Comparison of ENCODE assay signal across 10 cellular contexts in the genomic region with DNA sequence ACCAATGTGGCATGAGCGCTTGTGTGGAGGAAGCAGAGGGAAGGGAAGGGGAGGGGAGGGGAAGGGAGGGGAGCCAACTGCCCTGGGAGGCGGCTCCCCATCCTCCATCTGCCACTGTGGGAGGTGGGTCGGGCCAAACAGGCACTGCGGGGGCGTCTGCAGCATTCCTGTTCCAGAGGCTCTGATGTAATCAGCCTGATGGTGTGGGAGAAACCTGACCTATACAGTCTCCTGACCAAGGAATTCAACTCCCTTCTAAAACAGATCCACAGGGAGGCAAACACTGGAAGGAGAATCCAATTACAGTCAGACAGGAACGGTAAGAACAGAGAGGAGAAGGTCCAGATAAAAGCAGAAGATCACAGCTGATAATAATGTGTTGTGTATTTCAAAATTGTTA.
A peak's percentile ranks its signal among the peaks of the same experiment; 100 is the strongest.
DNase-seq lines count a peak whose midpoint lies in the region; ATAC-seq and TF ChIP-seq lines count a peak whose summit lies in the region.
"Had no signal": no experiment of that assay in that cellular context is flagged by ENCODE, and none has a peak within 500 bp of the region (broad histone marks: within the 10 kb centered on the region; RNA-seq: fewer than 3 reads in every experiment).

No MANE protein-coding gene starts in this region.

- H3K27ac Mint-ChIP-seq in activated T-cell treated with anti-CD3 and anti-CD28 coated beads, Interleukin-2, amount 50 U/mL, for 24 hours, result no peak overlapping the region

- H3K4me1 ChIP-seq in gastroesophageal sphincter (peaks cover 0 to 10% (median 7%) of the 10 kb centered on the region in 3 donors), ovary (ENCODE audit: insufficient read depth) (peaks cover 3% of the 10 kb centered on the region)
- H3K4me1 ChIP-seq in effector memory CD4-positive, alpha-beta T cell (ENCODE audit: control insufficient read depth, insufficient read depth, low read length, poor library complexity, severe bottlenecking), result no peaks in the 10 kb centered on the region

- no peaks in the 10 kb centered on the region for H3K9me3 Mint-ChIP-seq in activated T-cell treated with anti-CD3 and anti-CD28 coated beads, Interleukin-2, amount 50 U/mL, for 24 hours

- TF ChIP-seq CTCF in gastroesophageal sphincter (IDR thresholded peaks at IDR 0.05), result no peak
- no peak for TF ChIP-seq CTCF in ovary (IDR thresholded peaks at IDR 0.05)

- H3K27me3 ChIP-seq in gastroesophageal sphincter (no peaks in the 10 kb centered on the region), ovary (no peaks in the 10 kb centered on the region)
- peaks cover 10% of the 10 kb centered on the region for H3K27me3 ChIP-seq in effector memory CD4-positive, alpha-beta T cell (replicated peaks; ENCODE audit: control insufficient read depth, insufficient read depth, low read length, poor library complexity, severe bottlenecking)

- H3K27ac ChIP-seq in gastroesophageal sphincter, result peak overlapping the region in 1 of 4 donors; percentile 2
- H3K27ac ChIP-seq in ovary, result no peak overlapping the region
- H3K27ac ChIP-seq in effector memory CD4-positive, alpha-beta T cell (ENCODE audit: insufficient read depth, low read length, poor library complexity, severe bottlenecking), result no peak overlapping the region

- peak; percentile 77 for DNase-seq in ELF-1 (ENCODE audit: low read depth, low spot score)
- peak; percentile 37 to 77 (median 50) for DNase-seq in ovary
- DNase-seq in effector memory CD4-positive, alpha-beta T cell, result no peak
- DNase-seq in activated T-cell treated with anti-CD3 and anti-CD28 coated beads, Interleukin-2, amount 50 U/mL, for 24 hours, result no peak
- DNase-seq in T-helper 9 cell, result no peak
- DNase-seq: GF-D8, nucleus accumbens had no signal

- no peaks in the 10 kb centered on the region for H3K36me3 Mint-ChIP-seq in activated T-cell treated with anti-CD3 and anti-CD28 coated beads, Interleukin-2, amount 50 U/mL, for 24 hours (ENCODE audit: low read depth)

- no peaks in the 10 kb centered on the region for H3K36me3 ChIP-seq in gastroesophageal sphincter
- no peaks in the 10 kb centered on the region for H3K36me3 ChIP-seq in ovary
- no peaks in the 10 kb centered on the region for H3K36me3 ChIP-seq in effector memory CD4-positive, alpha-beta T cell (ENCODE audit: control insufficient read depth, insufficient read depth, low read length)

- WGBS in gastroesophageal sphincter (ENCODE audit: low coverage in 1 of 2), 2 donors, result 19 to 23% methylated on average over 4 to 6 of the region's 6 CpGs
- WGBS in ovary, 3 donors, result 0 to 6% (median 5%) methylated on average over 6 of the region's 6 CpGs

- no peaks in the 10 kb centered on the region for H3K4me1 Mint-ChIP-seq in activated T-cell treated with anti-CD3 and anti-CD28 coated beads, Interleukin-2, amount 50 U/mL, for 24 hours (ENCODE audit: low read depth)

- peaks cover 39% of the 10 kb centered on the region for H3K27me3 Mint-ChIP-seq in activated T-cell treated with anti-CD3 and anti-CD28 coated beads, Interleukin-2, amount 50 U/mL, for 24 hours

- no peak overlapping the region for H3K4me3 Mint-ChIP-seq in activated T-cell treated with anti-CD3 and anti-CD28 coated beads, Interleukin-2, amount 50 U/mL, for 24 hours

- ATAC-seq in SK-N-SH treated with all-trans-retinoic acid at 6 μM for 48 hours (peak; percentile 60), gastroesophageal sphincter (peak; percentile 25), HG02852 (IDR thresholded peaks at IDR 0.05; ENCODE audit: unreplicated experiment) (no peak)

- intact Hi-C loops in ovary (cut with DNase I), result no loop called here

- TF ChIP-seq POLR2A in gastroesophageal sphincter (IDR thresholded peaks at IDR 0.05), result no peak
- TF ChIP-seq POLR2A in ovary (IDR thresholded peaks at IDR 0.05), result no peak

- H3K9me3 ChIP-seq in gastroesophageal sphincter (no peaks in the 10 kb centered on the region), ovary (no peaks in the 10 kb centered on the region)
- H3K9me3 ChIP-seq in effector memory CD4-positive, alpha-beta T cell (ENCODE audit: control insufficient read depth, low read length), result no peaks in the 10 kb centered on the region

- TF ChIP-seq EP300 in gastroesophageal sphincter (IDR thresholded peaks at IDR 0.05) (no peak), ovary (IDR thresholded peaks at IDR 0.05) (no peak)

- H3K4me3 ChIP-seq in gastroesophageal sphincter (no peak overlapping the region), ovary (no peak overlapping the region)
- H3K4me3 ChIP-seq in effector memory CD4-positive, alpha-beta T cell (ENCODE audit: insufficient read depth, low read depth, low read length, poor library complexity, severe bottlenecking), result no peak overlapping the region

TF ChIP-seq in SK-N-SH treated with all-trans-retinoic acid at 6 μM for 48 hours, 23 proteins besides CTCF, POLR2A, EP300 and RAD21 (continues in another document):
- TF ChIP-seq ZNF565 (CRISPR knock-in tag; conservative IDR thresholded peaks at IDR 0.05; ENCODE audit: low read depth), result no peak
- peak; percentile 68; the same call in 1 of the 2 replicates for TF ChIP-seq TCF4 (CRISPR knock-in tag; IDR thresholded peaks at IDR 0.05; ENCODE audit: borderline replicate concordance)
- TF ChIP-seq TSHZ2 (CRISPR knock-in tag; IDR thresholded peaks at IDR 0.05), result peak; percentile 46; the same call in 1 of the 2 replicates
- no peak for TF ChIP-seq CSDC2 (CRISPR knock-in tag; IDR thresholded peaks at IDR 0.05)
- no peak for TF ChIP-seq OSR1 (CRISPR knock-in tag; IDR thresholded peaks at IDR 0.05)
- no peak for TF ChIP-seq RARB (CRISPR knock-in tag; IDR thresholded peaks at IDR 0.05)
- TF ChIP-seq SNAI2 (CRISPR knock-in tag; IDR thresholded peaks at IDR 0.05), result no peak
- TF ChIP-seq PATZ1 (CRISPR knock-in tag; IDR thresholded peaks at IDR 0.05; ENCODE audit: borderline replicate concordance), result 0 out of 2 replicates have a peak, but pooled peaks have one; percentile 54
- TF ChIP-seq, protein P1, sequence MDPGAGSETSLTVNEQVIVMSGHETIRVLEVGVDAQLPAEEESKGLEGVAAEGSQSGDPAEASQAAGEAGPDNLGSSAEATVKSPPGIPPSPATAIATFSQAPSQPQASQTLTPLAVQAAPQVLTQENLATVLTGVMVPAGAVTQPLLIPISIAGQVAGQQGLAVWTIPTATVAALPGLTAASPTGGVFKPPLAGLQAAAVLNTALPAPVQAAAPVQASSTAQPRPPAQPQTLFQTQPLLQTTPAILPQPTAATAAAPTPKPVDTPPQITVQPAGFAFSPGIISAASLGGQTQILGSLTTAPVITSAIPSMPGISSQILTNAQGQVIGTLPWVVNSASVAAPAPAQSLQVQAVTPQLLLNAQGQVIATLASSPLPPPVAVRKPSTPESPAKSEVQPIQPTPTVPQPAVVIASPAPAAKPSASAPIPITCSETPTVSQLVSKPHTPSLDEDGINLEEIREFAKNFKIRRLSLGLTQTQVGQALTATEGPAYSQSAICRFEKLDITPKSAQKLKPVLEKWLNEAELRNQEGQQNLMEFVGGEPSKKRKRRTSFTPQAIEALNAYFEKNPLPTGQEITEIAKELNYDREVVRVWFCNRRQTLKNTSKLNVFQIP (CRISPR knock-in tag; IDR thresholded peaks at IDR 0.05; ENCODE audit: borderline replicate concordance, low read depth), result no peak
- TF ChIP-seq TOX (CRISPR knock-in tag; IDR thresholded peaks at IDR 0.05; ENCODE audit: borderline replicate concordance), result no peak

Comparison
In these comparisons a context has a peak if more than half of its experiments do, and no peak if none do; other contexts are left out.
1. DNase-seq: peak in ELF-1 (single experiment) and ovary (5 of 5); none in effector memory CD4-positive, alpha-beta T cell (0 of 3), activated T-cell treated with anti-CD3 and anti-CD28 coated beads, Interleukin-2, amount 50 U/mL, for 24 hours (single experiment) and T-helper 9 cell (single experiment).